15 cellular contexts compared by ENCODE assay signal in genomic region chr2:29627366-29627765, GRCh38.
DNase-seq lines count a peak whose midpoint lies in the region; ATAC-seq and TF ChIP-seq lines count a peak whose summit lies in the region.
"Had no signal": no experiment of that assay in that cellular context is flagged by ENCODE, and none has a peak within 500 bp of the region (broad histone marks: within the 10 kb centered on the region; RNA-seq: fewer than 3 reads in every experiment).

No MANE protein-coding gene starts in this region.

- H2AFZ ChIP-seq in SK-N-SH (ENCODE audit: low read depth) (peak overlapping the region; percentile 5; the same call in 1 of the 2 replicates), Karpas-422 (ENCODE audit: low read length) (no peak overlapping the region)

- no peak for TF ChIP-seq EP300 in SK-N-SH (IDR thresholded peaks at IDR 0.05; ENCODE audit: borderline replicate concordance in 1 of 2, low read depth in 1 of 2, low read length in 1 of 2)

- H3K4me3 ChIP-seq in SK-N-SH (ENCODE audit: low read depth in 2 of 2, low read length in 1 of 2) (no peak overlapping the region), fibroblast of the aortic adventitia (ENCODE audit: low read depth, low read length) (no peak overlapping the region), skeletal muscle satellite cell (ENCODE audit: low read length) (peak overlapping the region; percentile 19), Karpas-422 (ENCODE audit: low read length) (no peak overlapping the region)
- H3K4me3 ChIP-seq: tibial artery had no signal

- H3K4me1 ChIP-seq in SK-N-SH (ENCODE audit: control insufficient read depth in 1 of 2, insufficient read depth in 2 of 2, low read depth in 1 of 2, low read length in 1 of 2): peaks cover 21 to 50% of the 10 kb centered on the region in 2 experiments; a peak in 3 of 4 replicates
- H3K4me1 ChIP-seq in skeletal muscle satellite cell (ENCODE audit: control insufficient read depth, insufficient read depth, low read length): peaks cover 27% of the 10 kb centered on the region
- no peaks in the 10 kb centered on the region for H3K4me1 ChIP-seq in Karpas-422 (ENCODE audit: low read length)
- H3K4me1 ChIP-seq: tibial artery had no signal

- H3K9ac ChIP-seq in SK-N-SH (no peak overlapping the region), skeletal muscle satellite cell (ENCODE audit: low read depth, low read length) (no peak overlapping the region), Karpas-422 (ENCODE audit: low read length) (no peak overlapping the region)

- ATAC-seq in HG03097 (IDR thresholded peaks at IDR 0.05; ENCODE audit: low FRiP score, unreplicated experiment): no peak

- TF ChIP-seq CTCF in SK-N-SH (IDR thresholded peaks at IDR 0.05) (no peak), fibroblast of the aortic adventitia (IDR thresholded peaks at IDR 0.05; ENCODE audit: insufficient read depth, low read length) (no peak)

- CTCF ChIA-PET in SK-N-SH (lab: Yijun Ruan, JAX): interaction anchor here (0.9 to 1.5 kb wide), 4 partner anchors 11 to 15 kb away, joined by 3 to 5 read pairs (median 4); no protein-coding TSS in a partner anchor

- no peaks in the 10 kb centered on the region for H3K9me2 ChIP-seq in SK-N-SH
- no peaks in the 10 kb centered on the region for H3K9me2 ChIP-seq in Karpas-422 (replicated peaks; ENCODE audit: insufficient read depth, low read length)

- H3K79me2 ChIP-seq in SK-N-SH (ENCODE audit: insufficient read depth) (no peaks in the 10 kb centered on the region), Karpas-422 (ENCODE audit: low read length) (no peaks in the 10 kb centered on the region)

- POLR2A ChIA-PET in SK-N-SH (lab: Yijun Ruan, JAX): interaction anchor here (1.3 kb wide), 1 partner anchor 14 kb away, joined by 3 read pairs; no protein-coding TSS in a partner anchor

- H3K9me3 ChIP-seq in SK-N-SH (no peaks in the 10 kb centered on the region), skeletal muscle satellite cell (replicated peaks; ENCODE audit: low read length) (no peaks in the 10 kb centered on the region), Karpas-422 (ENCODE audit: low read length) (no peaks in the 10 kb centered on the region)
- H3K9me3 ChIP-seq: tibial artery had no signal

- no peak for TF ChIP-seq RAD21 in SK-N-SH (IDR thresholded peaks at IDR 0.05; ENCODE audit: low read length)

- H3K4me2 ChIP-seq in SK-N-SH (peak overlapping the region; percentile 7; the same call in 1 of the 2 replicates), skeletal muscle satellite cell (ENCODE audit: low read length) (peak overlapping the region; percentile 50), Karpas-422 (ENCODE audit: low read depth, low read length, poor library complexity, severe bottlenecking) (no peak overlapping the region)

- WGBS in SK-N-SH (ENCODE audit: low lambda C conversion rate): 29% methylated on average over 5 of the region's 5 CpGs

- DNase-seq in HCEC 1CT (peak; percentile 91), SK-N-SH (no peak), fibroblast of the aortic adventitia (ENCODE audit: low read depth) (peak; percentile 49), Karpas-422 (no peak), NCI-H1105 (lab: John Stamatoyannopoulos, UW) (no peak)
- DNase-seq in activated CD4-positive, CD25-positive, alpha-beta regulatory T cell treated with anti-CD3 and anti-CD28 coated beads, Interleukin-2, amount 50 U/mL, for 72 hours: no peak
- DNase-seq: activated T-cell treated with anti-CD3 and anti-CD28 coated beads, Interleukin-2, amount 50 U/mL, for 24 hours; anterior cingulate cortex; effector memory CD4-positive, alpha-beta T cell; NCI-H1048; NCI-H748 treated with DMSO at 0.1 percent for 48 hours; SIG-M5; tibial artery had no signal

- H3K27ac ChIP-seq in SK-N-SH (ENCODE audit: low read depth in 2 of 2, low read length in 1 of 2) (peak overlapping the region; percentile 3 to 77; a peak in 2 of 4 replicates), Karpas-422 (ENCODE audit: low read length) (no peak overlapping the region)
- H3K27ac ChIP-seq: tibial artery had no signal

- H3K27me3 ChIP-seq in SK-N-SH (ENCODE audit: insufficient read depth): no peaks in the 10 kb centered on the region
- no peaks in the 10 kb centered on the region for H3K27me3 ChIP-seq in skeletal muscle satellite cell (ENCODE audit: control insufficient read depth, insufficient read depth, low read length)
- H3K27me3 ChIP-seq in Karpas-422 (ENCODE audit: low read length): no peaks in the 10 kb centered on the region

- H4K20me1 ChIP-seq in SK-N-SH (ENCODE audit: insufficient read depth) (no peaks in the 10 kb centered on the region), Karpas-422 (ENCODE audit: insufficient read depth, low read depth, low read length) (no peaks in the 10 kb centered on the region)

- H3K36me3 ChIP-seq in SK-N-SH (replicated peaks in 1 of 2; ENCODE audit: control insufficient read depth in 1 of 2, insufficient read depth in 2 of 2, low read length in 1 of 2) (no peaks in the 10 kb centered on the region), skeletal muscle satellite cell (ENCODE audit: insufficient read depth, low read length) (no peaks in the 10 kb centered on the region), Karpas-422 (ENCODE audit: insufficient read depth, low read length) (no peaks in the 10 kb centered on the region)
- H3K36me3 ChIP-seq: tibial artery had no signal

- no peaks in the 10 kb centered on the region for H3F3A ChIP-seq in SK-N-SH (replicated peaks; ENCODE audit: insufficient read depth)

TF ChIP-seq in SK-N-SH, 30 proteins besides CTCF, POLR2A, EP300 and RAD21 (continues in another document):
- TF ChIP-seq, protein P1, sequence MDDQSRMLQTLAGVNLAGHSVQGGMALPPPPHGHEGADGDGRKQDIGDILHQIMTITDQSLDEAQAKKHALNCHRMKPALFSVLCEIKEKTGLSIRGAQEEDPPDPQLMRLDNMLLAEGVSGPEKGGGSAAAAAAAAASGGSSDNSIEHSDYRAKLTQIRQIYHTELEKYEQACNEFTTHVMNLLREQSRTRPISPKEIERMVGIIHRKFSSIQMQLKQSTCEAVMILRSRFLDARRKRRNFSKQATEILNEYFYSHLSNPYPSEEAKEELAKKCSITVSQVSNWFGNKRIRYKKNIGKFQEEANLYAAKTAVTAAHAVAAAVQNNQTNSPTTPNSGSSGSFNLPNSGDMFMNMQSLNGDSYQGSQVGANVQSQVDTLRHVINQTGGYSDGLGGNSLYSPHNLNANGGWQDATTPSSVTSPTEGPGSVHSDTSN (IDR thresholded peaks at IDR 0.05): no peak
- TF ChIP-seq CHD2 (IDR thresholded peaks at IDR 0.05; ENCODE audit: low read length, partially characterized antibody) (peak; percentile 8), FOSL2 (IDR thresholded peaks at IDR 0.05; ENCODE audit: borderline replicate concordance, low read depth) (peak; percentile 37; the same call in 1 of the 2 replicates), ELF1 (IDR thresholded peaks at IDR 0.05) (no peak), JUND (IDR thresholded peaks at IDR 0.05) (0 out of 2 replicates have a peak, but pooled peaks have one; percentile 21), EZH2phosphoT487 (IDR thresholded peaks at IDR 0.05; ENCODE audit: borderline replicate concordance, low read depth) (no peak), RFX5 (IDR thresholded peaks at IDR 0.05; ENCODE audit: low read length) (no peak), GABPA (IDR thresholded peaks at IDR 0.05; ENCODE audit: low read depth) (no peak), FOXM1 (IDR thresholded peaks at IDR 0.05; ENCODE audit: low read depth) (no peak), TCF12 (IDR thresholded peaks at IDR 0.05) (0 out of 2 replicates have a peak, but pooled peaks have one; percentile 7), TEAD4 (IDR thresholded peaks at IDR 0.05; ENCODE audit: borderline replicate concordance, insufficient read depth) (no peak), RXRA (IDR thresholded peaks at IDR 0.05; ENCODE audit: borderline replicate concordance, low read depth) (no peak), USF1 (IDR thresholded peaks at IDR 0.05; ENCODE audit: borderline replicate concordance, low read depth) (no peak)
- TF ChIP-seq, protein P2, sequence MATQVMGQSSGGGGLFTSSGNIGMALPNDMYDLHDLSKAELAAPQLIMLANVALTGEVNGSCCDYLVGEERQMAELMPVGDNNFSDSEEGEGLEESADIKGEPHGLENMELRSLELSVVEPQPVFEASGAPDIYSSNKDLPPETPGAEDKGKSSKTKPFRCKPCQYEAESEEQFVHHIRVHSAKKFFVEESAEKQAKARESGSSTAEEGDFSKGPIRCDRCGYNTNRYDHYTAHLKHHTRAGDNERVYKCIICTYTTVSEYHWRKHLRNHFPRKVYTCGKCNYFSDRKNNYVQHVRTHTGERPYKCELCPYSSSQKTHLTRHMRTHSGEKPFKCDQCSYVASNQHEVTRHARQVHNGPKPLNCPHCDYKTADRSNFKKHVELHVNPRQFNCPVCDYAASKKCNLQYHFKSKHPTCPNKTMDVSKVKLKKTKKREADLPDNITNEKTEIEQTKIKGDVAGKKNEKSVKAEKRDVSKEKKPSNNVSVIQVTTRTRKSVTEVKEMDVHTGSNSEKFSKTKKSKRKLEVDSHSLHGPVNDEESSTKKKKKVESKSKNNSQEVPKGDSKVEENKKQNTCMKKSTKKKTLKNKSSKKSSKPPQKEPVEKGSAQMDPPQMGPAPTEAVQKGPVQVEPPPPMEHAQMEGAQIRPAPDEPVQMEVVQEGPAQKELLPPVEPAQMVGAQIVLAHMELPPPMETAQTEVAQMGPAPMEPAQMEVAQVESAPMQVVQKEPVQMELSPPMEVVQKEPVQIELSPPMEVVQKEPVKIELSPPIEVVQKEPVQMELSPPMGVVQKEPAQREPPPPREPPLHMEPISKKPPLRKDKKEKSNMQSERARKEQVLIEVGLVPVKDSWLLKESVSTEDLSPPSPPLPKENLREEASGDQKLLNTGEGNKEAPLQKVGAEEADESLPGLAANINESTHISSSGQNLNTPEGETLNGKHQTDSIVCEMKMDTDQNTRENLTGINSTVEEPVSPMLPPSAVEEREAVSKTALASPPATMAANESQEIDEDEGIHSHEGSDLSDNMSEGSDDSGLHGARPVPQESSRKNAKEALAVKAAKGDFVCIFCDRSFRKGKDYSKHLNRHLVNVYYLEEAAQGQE (IDR thresholded peaks at IDR 0.05; ENCODE audit: low read depth, low read length): no peak

Comparison
In these comparisons a context has a peak if more than half of its experiments do, and no peak if none do; other contexts are left out.
1. DNase-seq: peak in HCEC 1CT (single experiment) and fibroblast of the aortic adventitia (single experiment); none in SK-N-SH (single experiment), activated CD4-positive, CD25-positive, alpha-beta regulatory T cell treated with anti-CD3 and anti-CD28 coated beads, Interleukin-2, amount 50 U/mL, for 72 hours (single experiment), Karpas-422 (single experiment) and NCI-H1105 (single experiment).